In genomic region chr9:137149942-137150484, GRCh38 we compare ENCODE assay signal across 14 cellular contexts. TPM values are rescaled to one million over a fixed set of nuclear protein-coding genes. Genes with fewer than 3 reads are reported as not detected.
DNase-seq lines count a peak whose midpoint lies in the region; ATAC-seq and TF ChIP-seq lines count a peak whose summit lies in the region.
"Had no signal": no experiment of that assay in that cellular context is flagged by ENCODE, and none has a peak within 500 bp of the region (broad histone marks: within the 10 kb centered on the region; RNA-seq: fewer than 3 reads in every experiment).

No MANE protein-coding gene starts in this region.

- H3K9me3 Mint-ChIP-seq in activated naive CD4-positive, alpha-beta T cell treated with anti-CD3 and anti-CD28 coated beads, Interleukin-2, amount 50 U/mL, for 72 hours = no peaks in the 10 kb centered on the region
- H3K9me3 Mint-ChIP-seq: activated naive CD8-positive, alpha-beta T cell treated with anti-CD3 and anti-CD28 coated beads, Interleukin-2, amount 10 ng/mL, durations not matched to agents 7 days and 5 days; HFFc6 had no signal

- H3K27ac ChIP-seq in OCI-LY3 (ENCODE audit: low read length) (peak overlapping the region; percentile 73), neuronal stem cell (replicated peaks; ENCODE audit: low read length) (no peak overlapping the region), hepatocyte (no peak overlapping the region)
- H3K27ac ChIP-seq: esophagus muscularis mucosa, thyroid gland had no signal

- H3K36me3 Mint-ChIP-seq in activated naive CD4-positive, alpha-beta T cell treated with anti-CD3 and anti-CD28 coated beads, Interleukin-2, amount 50 U/mL, for 72 hours = no peaks in the 10 kb centered on the region
- H3K36me3 Mint-ChIP-seq: activated naive CD8-positive, alpha-beta T cell treated with anti-CD3 and anti-CD28 coated beads, Interleukin-2, amount 10 ng/mL, durations not matched to agents 7 days and 5 days had no signal

- H3K4me3 ChIP-seq in OCI-LY3 (ENCODE audit: low read length) (peak overlapping the region; percentile 72), neuronal stem cell (ENCODE audit: low read length in 2 of 2) (no peak overlapping the region), hepatocyte (no peak overlapping the region)
- H3K4me3 ChIP-seq: esophagus muscularis mucosa, thyroid gland had no signal

- H2BK5ac ChIP-seq in neuronal stem cell (ENCODE audit: low read length) = no peak overlapping the region

- peak overlapping the region; percentile 80 for H3K23ac ChIP-seq in neuronal stem cell (ENCODE audit: low read depth, low read length, poor library complexity)

- H3K9me2 ChIP-seq in hepatocyte (replicated peaks; ENCODE audit: insufficient read depth) = no peaks in the 10 kb centered on the region

- no peak for TF ChIP-seq CTCF in OCI-LY3 (IDR thresholded peaks at IDR 0.05; ENCODE audit: low read depth, low read length)
- no peak for TF ChIP-seq CTCF in hepatocyte (IDR thresholded peaks at IDR 0.05; ENCODE audit: poor library complexity)

- DNase-seq in neuronal stem cell (ENCODE audit: low spot score) = no peak
- DNase-seq in MV-4-11 (lab: John Stamatoyannopoulos, UW) = no peak
- DNase-seq in hepatocyte (ENCODE audit: low spot score) = no peak
- DNase-seq in activated naive CD4-positive, alpha-beta T cell treated with anti-CD3 and anti-CD28 coated beads, Interleukin-2, amount 50 U/mL, for 72 hours (ENCODE audit: low spot score in 2 of 2) = no peak
- DNase-seq: activated naive CD8-positive, alpha-beta T cell treated with anti-CD3 and anti-CD28 coated beads, Interleukin-2, amount 10 ng/mL, durations not matched to agents 7 days and 5 days; HFFc6; thyroid gland had no signal

- no peak overlapping the region for H2BK15ac ChIP-seq in neuronal stem cell (ENCODE audit: low read length)

- no peak overlapping the region for H4K91ac ChIP-seq in neuronal stem cell (ENCODE audit: low read depth, low read length, poor library complexity)

- H3K79me1 ChIP-seq in neuronal stem cell (ENCODE audit: low read depth, low read length) = peaks cover 2% of the 10 kb centered on the region

- H2AK5ac ChIP-seq in neuronal stem cell (ENCODE audit: low read depth, low read length) = no peak overlapping the region

- H3K27me3 ChIP-seq in OCI-LY3 (ENCODE audit: low read depth, low read length) (no peaks in the 10 kb centered on the region), neuronal stem cell (ENCODE audit: control insufficient read depth in 3 of 3, insufficient read depth in 3 of 3, low read depth in 1 of 3, low read length in 3 of 3) (peaks cover 0 to 44% (median 10%) of the 10 kb centered on the region in 3 experiments), hepatocyte (peaks cover 4% of the 10 kb centered on the region)
- H3K27me3 ChIP-seq: thyroid gland had no signal

- H3K4ac ChIP-seq in neuronal stem cell (ENCODE audit: low read length) = no peak overlapping the region

- H3K27ac Mint-ChIP-seq in activated naive CD4-positive, alpha-beta T cell treated with anti-CD3 and anti-CD28 coated beads, Interleukin-2, amount 50 U/mL, for 72 hours = no peak overlapping the region
- H3K27ac Mint-ChIP-seq: activated naive CD8-positive, alpha-beta T cell treated with anti-CD3 and anti-CD28 coated beads, Interleukin-2, amount 10 ng/mL, durations not matched to agents 7 days and 5 days; HFFc6 had no signal

- H3K36me3 ChIP-seq in OCI-LY3 (replicated peaks; ENCODE audit: low read depth, low read length) = no peaks in the 10 kb centered on the region
- H3K36me3 ChIP-seq in neuronal stem cell (replicated peaks in 1 of 2; ENCODE audit: control insufficient read depth in 2 of 2, insufficient read depth in 2 of 2, low read length in 2 of 2) = peaks cover 0 to 2% of the 10 kb centered on the region in 2 donors
- no peaks in the 10 kb centered on the region for H3K36me3 ChIP-seq in hepatocyte (replicated peaks; ENCODE audit: insufficient read depth, low read depth)
- H3K36me3 ChIP-seq: esophagus muscularis mucosa, thyroid gland had no signal

- ATAC-seq in GM18502 (IDR thresholded peaks at IDR 0.05; ENCODE audit: poor library complexity, unreplicated experiment) (peak; percentile 5), HG02588 (IDR thresholded peaks at IDR 0.05; ENCODE audit: unreplicated experiment) (peak; percentile 14)
- no peak for ATAC-seq in activated naive CD4-positive, alpha-beta T cell treated with anti-CD3 and anti-CD28 coated beads, Interleukin-2, amount 50 U/mL, for 72 hours

- no peaks in the 10 kb centered on the region for H3K9me3 ChIP-seq in OCI-LY3 (ENCODE audit: insufficient read depth, low read length)
- peaks cover 0 to 12% of the 10 kb centered on the region in 2 donors for H3K9me3 ChIP-seq in neuronal stem cell (replicated peaks in 1 of 2; ENCODE audit: control insufficient read depth in 2 of 2, insufficient read depth in 1 of 2, low read depth in 1 of 2, low read length in 2 of 2)
- no peaks in the 10 kb centered on the region for H3K9me3 ChIP-seq in hepatocyte (ENCODE audit: low read depth)
- H3K9me3 ChIP-seq: Caco-2, esophagus muscularis mucosa, thyroid gland had no signal

- no peak overlapping the region for H3K14ac ChIP-seq in neuronal stem cell (ENCODE audit: low read length)

- no peak overlapping the region for H3K18ac ChIP-seq in neuronal stem cell (ENCODE audit: low read length)

- H3K9ac ChIP-seq in OCI-LY3 (ENCODE audit: low read length) (peak overlapping the region; percentile 62), neuronal stem cell (ENCODE audit: low read depth, low read length, poor library complexity) (no peak overlapping the region)

- H2BK12ac ChIP-seq in neuronal stem cell (ENCODE audit: low read length) = no peak overlapping the region

- peak overlapping the region; percentile 77 for H3K4me2 ChIP-seq in OCI-LY3 (ENCODE audit: low read length)
- H3K4me2 ChIP-seq in neuronal stem cell (ENCODE audit: insufficient read depth, low read length, poor library complexity, severe bottlenecking) = no peak overlapping the region
- H3K4me2 ChIP-seq in hepatocyte = no peak overlapping the region

- no peaks in the 10 kb centered on the region for H3K79me2 ChIP-seq in OCI-LY3 (ENCODE audit: low read length)
- no peaks in the 10 kb centered on the region for H3K79me2 ChIP-seq in hepatocyte

- H2AFZ ChIP-seq in OCI-LY3 (ENCODE audit: low read depth, low read length) (0 out of 2 replicates have a peak overlapping the region, but pooled peaks have one; percentile 42), neuronal stem cell (ENCODE audit: low read length) (no peak overlapping the region), hepatocyte (no peak overlapping the region)

- WGBS in neuronal stem cell (ENCODE audit: extremely low coverage in 2 of 2, insufficient read length in 2 of 2, insufficient replicate concordance in 1 of 2), 2 donors = no CpG with 5 or more reads among the region's 15 CpGs
- WGBS in hepatocyte (ENCODE audit: low lambda C conversion rate, missing lambda C conversion rate) = 76% methylated on average over 14 of the region's 15 CpGs

- no peak overlapping the region for H2BK120ac ChIP-seq in neuronal stem cell (ENCODE audit: low read depth, low read length)

- no peaks in the 10 kb centered on the region for H4K20me1 ChIP-seq in OCI-LY3 (ENCODE audit: insufficient read depth, low read length)
- no peaks in the 10 kb centered on the region for H4K20me1 ChIP-seq in hepatocyte (ENCODE audit: insufficient read depth, poor library complexity, severe bottlenecking)

- H4K8ac ChIP-seq in neuronal stem cell (ENCODE audit: low read depth, low read length) = no peak overlapping the region

- H3K4me1 ChIP-seq in OCI-LY3 (ENCODE audit: low read length) = peaks cover 21% of the 10 kb centered on the region
- no peaks in the 10 kb centered on the region for H3K4me1 ChIP-seq in neuronal stem cell (ENCODE audit: control insufficient read depth in 2 of 2, insufficient read depth in 1 of 2, low read depth in 1 of 2, low read length in 2 of 2)
- no peaks in the 10 kb centered on the region for H3K4me1 ChIP-seq in hepatocyte (ENCODE audit: insufficient read depth)
- H3K4me1 ChIP-seq: Caco-2, esophagus muscularis mucosa, thyroid gland had no signal

RNA-seq across cellular contexts. Expression of gene GRIN1, which starts 11.1 kb away (rescaled TPM):
- polyA plus RNA-seq in neuronal stem cell (2013, experiment 1 of 2) = 0.20 TPM
- polyA plus RNA-seq in neuronal stem cell (2013, experiment 2 of 2) = 0.07 TPM
- not detected in 2 replicates for total RNA-seq in hepatocyte
- polyA plus RNA-seq in hepatocyte = not detected in 2 replicates
- under 1 TPM in 1 of 2 donors, not detected in 1; 0.10 TPM for total RNA-seq in activated naive CD4-positive, alpha-beta T cell treated with anti-CD3 and anti-CD28 coated beads, Interleukin-2, amount 50 U/mL, for 72 hours
- total RNA-seq: activated naive CD8-positive, alpha-beta T cell treated with anti-CD3 and anti-CD28 coated beads, Interleukin-2, amount 10 ng/mL, durations not matched to agents 7 days and 5 days; thyroid gland had no signal

RNA-seq across cellular contexts. Expression of gene LRRC26, which starts 19.8 kb away (rescaled TPM):
- 1.2 TPM for polyA plus RNA-seq in neuronal stem cell (2013, experiment 1 of 2)
- 1.3 TPM for polyA plus RNA-seq in neuronal stem cell (2013, experiment 2 of 2)
- total RNA-seq in hepatocyte = 0.73 and 1.1 TPM in 2 replicates
- polyA plus RNA-seq in hepatocyte = 0.89 and 2.6 TPM in 2 replicates
- total RNA-seq in activated naive CD4-positive, alpha-beta T cell treated with anti-CD3 and anti-CD28 coated beads, Interleukin-2, amount 50 U/mL, for 72 hours = not detected
- total RNA-seq: activated naive CD8-positive, alpha-beta T cell treated with anti-CD3 and anti-CD28 coated beads, Interleukin-2, amount 10 ng/mL, durations not matched to agents 7 days and 5 days; esophagus muscularis mucosa; HFFc6; lung microvascular endothelial cell; MCF 10A; thyroid gland had no signal

RNA-seq across cellular contexts. Expression of gene TMEM210, which starts 21.8 kb away (rescaled TPM):
- polyA plus RNA-seq in neuronal stem cell (2013, experiment 1 of 2) = not detected
- polyA plus RNA-seq in neuronal stem cell (2013, experiment 2 of 2) = not detected
- not detected in 2 replicates for total RNA-seq in hepatocyte
- polyA plus RNA-seq in hepatocyte = not detected in 2 replicates
- not detected for total RNA-seq in activated naive CD4-positive, alpha-beta T cell treated with anti-CD3 and anti-CD28 coated beads, Interleukin-2, amount 50 U/mL, for 72 hours
- total RNA-seq: activated naive CD8-positive, alpha-beta T cell treated with anti-CD3 and anti-CD28 coated beads, Interleukin-2, amount 10 ng/mL, durations not matched to agents 7 days and 5 days; Caco-2; esophagus muscularis mucosa; HFFc6; lung microvascular endothelial cell; MCF 10A; thyroid gland had no signal

RNA-seq across cellular contexts. Expression of gene DPP7, which starts 35.5 kb away (rescaled TPM):
- 34.8 TPM for polyA plus RNA-seq in neuronal stem cell (2013, experiment 1 of 2)
- 32.9 TPM for polyA plus RNA-seq in neuronal stem cell (2013, experiment 2 of 2)
- 206 and 207 TPM in 2 replicates for total RNA-seq in hepatocyte
- polyA plus RNA-seq in hepatocyte = 544 and 678 TPM in 2 replicates
- total RNA-seq in activated naive CD4-positive, alpha-beta T cell treated with anti-CD3 and anti-CD28 coated beads, Interleukin-2, amount 50 U/mL, for 72 hours = 100 to 1,000 TPM; 172 to 236 TPM

RNA-seq across cellular contexts. Expression of gene ANAPC2, which starts 38.3 kb away (rescaled TPM):
- polyA plus RNA-seq in neuronal stem cell (2013, experiment 1 of 2) = 16.9 TPM
- polyA plus RNA-seq in neuronal stem cell (2013, experiment 2 of 2) = 16.3 TPM
- 21.3 and 26.2 TPM in 2 replicates for total RNA-seq in hepatocyte
- 12.2 and 16.2 TPM in 2 replicates for polyA plus RNA-seq in hepatocyte
- 10 to 100 TPM; 48.1 to 68.3 TPM for total RNA-seq in activated naive CD4-positive, alpha-beta T cell treated with anti-CD3 and anti-CD28 coated beads, Interleukin-2, amount 50 U/mL, for 72 hours

Comparison
In these comparisons a context has a peak if more than half of its experiments do, and no peak if none do; other contexts are left out.
1. ATAC-seq: peak in GM18502 (single experiment) and HG02588 (single experiment); none in activated naive CD4-positive, alpha-beta T cell treated with anti-CD3 and anti-CD28 coated beads, Interleukin-2, amount 50 U/mL, for 72 hours (0 of 2).